13 cellular contexts compared by ENCODE assay signal in the genomic region with DNA sequence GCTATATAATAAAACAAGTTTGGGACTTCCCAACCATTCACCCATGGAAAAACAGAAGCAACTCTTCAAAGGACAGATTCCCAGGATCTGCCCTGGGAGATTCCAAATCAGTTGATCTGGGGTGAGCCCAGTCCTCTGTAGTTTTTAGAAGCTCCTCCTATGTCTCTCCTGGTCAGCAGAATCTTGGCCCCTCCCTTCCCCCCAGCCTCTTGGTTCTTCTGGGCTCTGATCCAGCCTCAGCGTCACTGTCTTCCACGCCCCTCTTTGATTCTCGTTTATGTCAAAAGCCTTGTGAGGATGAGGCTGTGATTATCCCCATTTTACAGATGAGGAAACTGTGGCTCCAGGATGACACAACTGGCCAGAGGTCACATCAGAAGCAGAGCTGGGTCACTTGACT. TPM values are rescaled to one million over a fixed set of nuclear protein-coding genes. Genes with fewer than 3 reads are reported as not detected.
DNase-seq lines count a peak whose midpoint lies in the region; ATAC-seq and TF ChIP-seq lines count a peak whose summit lies in the region.
"Had no signal": no experiment of that assay in that cellular context is flagged by ENCODE, and none has a peak within 500 bp of the region (broad histone marks: within the 10 kb centered on the region; RNA-seq: fewer than 3 reads in every experiment).

No MANE protein-coding gene starts in this region.

- H4K20me1 ChIP-seq in mammary epithelial cell (ENCODE audit: insufficient read depth, low read length): no peaks in the 10 kb centered on the region

- TF ChIP-seq CTCF in mammary epithelial cell (conservative IDR thresholded peaks at IDR 0.05 in 1 of 2, IDR thresholded peaks at IDR 0.05 in 1 of 2; ENCODE audit: extremely low read depth in 1 of 2, insufficient read depth in 1 of 2, low read depth in 1 of 2, low read length in 2 of 2): no peak
- TF ChIP-seq CTCF in gastrocnemius medialis (IDR thresholded peaks at IDR 0.05 in 4 of 5, conservative IDR thresholded peaks at IDR 0.05 in 1 of 5): no peak
- TF ChIP-seq CTCF in omental fat pad (IDR thresholded peaks at IDR 0.05): no peak

- DNase-seq in EH (ENCODE audit: low read depth) (peak; percentile 47), mammary epithelial cell (peak; percentile 37), left ventricle myocardium superior (peak; percentile 70), gastrocnemius medialis (peak in 1 of 2 donors; percentile 27), omental fat pad (ENCODE audit: low spot score) (no peak), GM19240 (ENCODE audit: insufficient read length, low spot score) (no peak)
- DNase-seq in activated T-cell treated with anti-CD3 and anti-CD28 coated beads, Interleukin-2, amount 50 U/mL, for 48 hours: no peak
- DNase-seq in stimulated activated CD8-positive, alpha-beta memory T cell treated with anti-CD3 and anti-CD28 coated beads, Interleukin-4, amount 100 ng/mL, for 48 hours: no peak
- DNase-seq: activated CD4-positive, alpha-beta T cell treated with anti-CD3 and anti-CD28 coated beads for 4 hours; BE2C; central memory CD4-positive, alpha-beta T cell; NCI-H1105 treated with DMSO at 0.1 percent for 48 hours; NCI-H748 treated with DMSO at 0.1 percent for 48 hours had no signal

- H3K4me3 ChIP-seq in mammary epithelial cell (replicated peaks in 1 of 3; ENCODE audit: insufficient read depth in 1 of 3, low read depth in 2 of 3, low read length in 3 of 3) (no peak overlapping the region), gastrocnemius medialis (peak overlapping the region in 1 of 4 donors; percentile 58)

- no peak overlapping the region for H3K4me2 ChIP-seq in mammary epithelial cell (ENCODE audit: insufficient read depth, low read depth, low read length)

- TF ChIP-seq POLR2A in gastrocnemius medialis (IDR thresholded peaks at IDR 0.05): no peak

- H3K27ac ChIP-seq in mammary epithelial cell (ENCODE audit: insufficient read depth, low read depth, low read length) (no peak overlapping the region), gastrocnemius medialis (peak overlapping the region; percentile 54 to 84 (median 80))

- no peak overlapping the region for H2AFZ ChIP-seq in mammary epithelial cell (ENCODE audit: low read depth, low read length)

- in situ Hi-C loops in mammary epithelial cell (cut with MboI; ENCODE audit: low sequenced_read_pairs in 2 of 2) (no loop called here), gastrocnemius medialis (cut with MboI; ENCODE audit: low sequenced_read_pairs in 4 of 4) (no loop called here)

- H3K79me2 ChIP-seq in mammary epithelial cell (ENCODE audit: insufficient read depth, low read length): no peaks in the 10 kb centered on the region

- no peak overlapping the region for H3K9ac ChIP-seq in mammary epithelial cell (ENCODE audit: insufficient read depth, low read length)

- dilution Hi-C loops in mammary epithelial cell (cut with HindIII; ENCODE audit: low sequenced_read_pairs): no loop called here

- H3K4me1 ChIP-seq in mammary epithelial cell (ENCODE audit: insufficient read depth, low read length) (no peaks in the 10 kb centered on the region), gastrocnemius medialis (peaks cover 0 to 5% of the 10 kb centered on the region in 2 donors)
- H3K4me1 ChIP-seq: BE2C had no signal

- CTCF ChIA-PET in mammary epithelial cell (lab: Charles Lee; ENCODE audit: low non-redundant PET): no interaction called here

- H3K27me3 ChIP-seq in mammary epithelial cell (ENCODE audit: insufficient read depth, low read length) (no peaks in the 10 kb centered on the region), gastrocnemius medialis (no peaks in the 10 kb centered on the region)
- H3K27me3 ChIP-seq: BE2C had no signal

- H3K9me3 ChIP-seq in mammary epithelial cell (replicated peaks; ENCODE audit: insufficient read depth, low read length) (no peaks in the 10 kb centered on the region), gastrocnemius medialis (no peaks in the 10 kb centered on the region)
- H3K9me3 ChIP-seq: BE2C had no signal

- whole genome bisulfite sequencing in mammary epithelial cell (ENCODE audit: low coverage, missing lambda C conversion rate): 36% methylated on average over 3 of the region's 3 CpGs

- H3K36me3 ChIP-seq in mammary epithelial cell (ENCODE audit: insufficient read depth, low read length) (no peaks in the 10 kb centered on the region), gastrocnemius medialis (no peaks in the 10 kb centered on the region)
- H3K36me3 ChIP-seq: BE2C had no signal

- no TSS peak for BruUV-seq in mammary epithelial cell (replicated peaks; lab: Mats Ljungman, UMichigan)

- intact Hi-C loops in mammary epithelial cell (cut with micrococcal nuclease) (no loop called here), left ventricle myocardium superior (cut with micrococcal nuclease) (no loop called here), gastrocnemius medialis (cut with DNase I; ENCODE audit: low total_unique reads) (no loop called here)

- ATAC-seq in left ventricle myocardium superior (peak; percentile 41), gastrocnemius medialis (peak in 1 of 2 donors; percentile 32), omental fat pad (ENCODE audit: low FRiP score) (no peak)

RNA-seq across cellular contexts. Expression of gene CDH5, which starts 0.9 kb away (rescaled TPM):
- total RNA-seq in mammary epithelial cell: under 1 TPM in 1 of 2 donors, not detected in 1; 0.12 TPM
- 0.03 TPM for polyA plus RNA-seq in mammary epithelial cell
- polyA minus RNA-seq in mammary epithelial cell: not detected
- total RNA-seq in left ventricle myocardium superior: 55.0 TPM
- 10 to 100 TPM; 24.3 to 37.4 (median 31.7) TPM for total RNA-seq in gastrocnemius medialis
- 100 to 1,000 TPM in 1 of 4 donors, 10 to 100 TPM in 3; 31.8 to 237 (median 95.8) TPM for total RNA-seq in omental fat pad

Comparison
In these comparisons a context has a peak if more than half of its experiments do, and no peak if none do; other contexts are left out.
1. DNase-seq: peak in EH (single experiment), mammary epithelial cell (single experiment) and left ventricle myocardium superior (single experiment); none in activated T-cell treated with anti-CD3 and anti-CD28 coated beads, Interleukin-2, amount 50 U/mL, for 48 hours (0 of 2), omental fat pad (single experiment), GM19240 (single experiment) and stimulated activated CD8-positive, alpha-beta memory T cell treated with anti-CD3 and anti-CD28 coated beads, Interleukin-4, amount 100 ng/mL, for 48 hours (single experiment).
2. RNA of gene CDH5, which starts 0.9 kb away (total RNA-seq): 31.8 to 237 TPM in omental fat pad, 55.0 TPM in left ventricle myocardium superior (single experiment) and 24.3 to 37.4 TPM in gastrocnemius medialis; 0.12 TPM in mammary epithelial cell; every median in the first group is over 10 times any median in the second.